ENCODE assay signal across 34 cellular contexts in genomic region chr12:110922652-110923051, GRCh38. TPM values are rescaled to one million over a fixed set of nuclear protein-coding genes. Genes with fewer than 3 reads are reported as not detected.
"Had no signal": no experiment of that assay in that cellular context is flagged by ENCODE, and none has a peak within 500 bp of the region (broad histone marks: within the 10 kb centered on the region; RNA-seq: fewer than 3 reads in every experiment).

No MANE protein-coding gene starts in this region.

- H3K36me3 Mint-ChIP-seq: activated naive CD4-positive, alpha-beta T cell treated with anti-CD3 and anti-CD28 coated beads, Interleukin-2, amount 50 U/mL, for 72 hours; T-cell had no signal

- H3K9me3 ChIP-seq: ascending aorta, body of pancreas, MG63 had no signal

- H3K27me3 ChIP-seq: ascending aorta, body of pancreas, MG63 had no signal

- ATAC-seq: activated CD4-positive, CD25-positive, alpha-beta regulatory T cell treated with anti-CD3 and anti-CD28 coated beads, Interleukin-2, amount 50 U/mL, for 24 hours; activated CD8-positive, alpha-beta T cell treated with anti-CD3 and anti-CD28 coated beads, Interleukin-2, amount 10 ng/mL, durations not matched to agents 7 days and 5 days; activated naive CD4-positive, alpha-beta T cell treated with anti-CD3 and anti-CD28 coated beads, Interleukin-2, amount 50 U/mL, for 72 hours; activated naive CD8-positive, alpha-beta T cell treated with anti-CD3 and anti-CD28 coated beads, Interleukin-2, amount 50 U/mL, for 24 hours; body of pancreas; Panc1; Right ventricle myocardium inferior; T-cell had no signal

- H3K36me3 ChIP-seq: ascending aorta, MG63 had no signal

- H3K9me3 Mint-ChIP-seq: activated naive CD4-positive, alpha-beta T cell treated with anti-CD3 and anti-CD28 coated beads, Interleukin-2, amount 50 U/mL, for 72 hours; activated naive CD8-positive, alpha-beta T cell treated with anti-CD3 and anti-CD28 coated beads, Interleukin-2, amount 50 U/mL, for 24 hours; T-cell had no signal

- H3K4me1 Mint-ChIP-seq: activated naive CD8-positive, alpha-beta T cell treated with anti-CD3 and anti-CD28 coated beads, Interleukin-2, amount 50 U/mL, for 24 hours; T-cell had no signal

- H3K4me1 ChIP-seq: ascending aorta, body of pancreas had no signal

- H3K27ac ChIP-seq: ascending aorta, body of pancreas, SK-N-MC, VCaP had no signal

- H3K4me3 ChIP-seq: ascending aorta, body of pancreas, MG63, SK-N-MC had no signal

- H3K27ac Mint-ChIP-seq: activated CD8-positive, alpha-beta T cell treated with anti-CD3 and anti-CD28 coated beads, Interleukin-2, amount 10 ng/mL, durations not matched to agents 7 days and 5 days; activated naive CD4-positive, alpha-beta T cell treated with anti-CD3 and anti-CD28 coated beads, Interleukin-2, amount 50 U/mL, for 72 hours; activated naive CD8-positive, alpha-beta T cell treated with anti-CD3 and anti-CD28 coated beads, Interleukin-2, amount 50 U/mL, for 24 hours; T-cell had no signal

- DNase-seq: activated CD4-positive, alpha-beta T cell treated with anti-CD3 and anti-CD28 coated beads for 4 hours; activated CD4-positive, alpha-beta T cell treated with anti-CD3 and anti-CD28 coated beads, Interleukin-2, amount 50 U/mL, for 4 hours; activated CD8-positive, alpha-beta memory T cell treated with anti-CD3 and anti-CD28 coated beads, Interleukin-2, amount 50 U/mL, for 48 hours; activated CD8-positive, alpha-beta T cell treated with anti-CD3 and anti-CD28 coated beads, Interleukin-2, amount 10 ng/mL, durations not matched to agents 7 days and 5 days; activated naive CD4-positive, alpha-beta T cell treated with Interleukin-2 at 50 U/mL for 16 hours; activated naive CD8-positive, alpha-beta T cell treated with anti-CD3 and anti-CD28 coated beads, Interleukin-2, amount 50 U/mL, for 24 hours; activated T-cell treated with anti-CD3 and anti-CD28 coated beads, Interleukin-2, amount 50 U/mL, for 1 hour; amniotic stem cell; body of pancreas; central memory CD4-positive, alpha-beta T cell; MG63; MV-4-11; NCI-H1092 treated with DMSO at 0.1 percent for 48 hours; NCI-H1417 treated with DMSO at 0.1 percent for 48 hours; NCI-H1694; NCI-H2029; NCI-H2107; NCI-H345; NCI-H510A; NCI-H526 treated with DMSO at 0.1 percent for 48 hours; NK-92 treated with Interleukin-12 subunit alpha and Interleukin-12 subunit beta, amount 100 ng/mL, for 24 hours; OCI-M1; RPMI8226; T-cell; T-helper 2 cell; T1000 had no signal

- H3K4me3 Mint-ChIP-seq: activated CD8-positive, alpha-beta T cell treated with anti-CD3 and anti-CD28 coated beads, Interleukin-2, amount 10 ng/mL, durations not matched to agents 7 days and 5 days; activated naive CD8-positive, alpha-beta T cell treated with anti-CD3 and anti-CD28 coated beads, Interleukin-2, amount 50 U/mL, for 24 hours; T-cell had no signal

RNA-seq across cellular contexts. Expression of gene MYL2, which starts 2.3 kb away (rescaled TPM):
- total RNA-seq: activated CD8-positive, alpha-beta T cell treated with anti-CD3 and anti-CD28 coated beads, Interleukin-2, amount 10 ng/mL, durations not matched to agents 7 days and 5 days; activated naive CD4-positive, alpha-beta T cell treated with anti-CD3 and anti-CD28 coated beads, Interleukin-2, amount 50 U/mL, for 72 hours; ascending aorta; body of pancreas; bronchial epithelial cell; T-cell had no signal
